In genomic region chr6:33018418-33018817, GRCh38 we compare ENCODE assay signal across 11 cellular contexts. TPM values are rescaled to one million over a fixed set of nuclear protein-coding genes. Genes with fewer than 3 reads are reported as not detected.
DNase-seq lines count a peak whose midpoint lies in the region; ATAC-seq and TF ChIP-seq lines count a peak whose summit lies in the region.
"Had no signal": no experiment of that assay in that cellular context is flagged by ENCODE, and none has a peak within 500 bp of the region (broad histone marks: within the 10 kb centered on the region; RNA-seq: fewer than 3 reads in every experiment).

No MANE protein-coding gene starts in this region.

- H3K4me3 Mint-ChIP-seq in activated naive CD8-positive, alpha-beta T cell, result peak overlapping the region; percentile 1
- no peak overlapping the region for H3K4me3 Mint-ChIP-seq in activated naive CD8-positive, alpha-beta T cell treated with anti-CD3 and anti-CD28 coated beads for 36 hours

- peak overlapping the region; percentile 11 for H3K27ac Mint-ChIP-seq in activated naive CD8-positive, alpha-beta T cell
- no peak overlapping the region for H3K27ac Mint-ChIP-seq in activated naive CD8-positive, alpha-beta T cell treated with anti-CD3 and anti-CD28 coated beads for 36 hours

- H3K27ac ChIP-seq in lower lobe of right lung (peak overlapping the region; percentile 88), thyroid gland (peak overlapping the region; percentile 53 to 91 (median 77))
- H3K27ac ChIP-seq: epithelial cell of prostate had no signal

- H3K9ac ChIP-seq in adipocyte (ENCODE audit: low read length), result peak overlapping the region; percentile 64
- H3K9ac ChIP-seq: SK-N-SH had no signal

- peak overlapping the region; percentile 77 for H3K4me3 ChIP-seq in adipocyte (ENCODE audit: low read length)
- H3K4me3 ChIP-seq in lower lobe of right lung, result peak overlapping the region; percentile 34
- peak overlapping the region in 1 of 3 donors; percentile 8 for H3K4me3 ChIP-seq in thyroid gland (replicated peaks in 1 of 3)

- H3K27me3 Mint-ChIP-seq in activated naive CD8-positive, alpha-beta T cell, result peaks cover 1% of the 10 kb centered on the region
- H3K27me3 Mint-ChIP-seq in activated naive CD8-positive, alpha-beta T cell treated with anti-CD3 and anti-CD28 coated beads for 36 hours, result peaks cover 16% of the 10 kb centered on the region

- no peak for TF ChIP-seq POLR2A in thyroid gland (IDR thresholded peaks at IDR 0.05)

- no peaks in the 10 kb centered on the region for H3K9me3 ChIP-seq in adipocyte (ENCODE audit: control insufficient read depth, low read length)
- no peaks in the 10 kb centered on the region for H3K9me3 ChIP-seq in lower lobe of right lung
- H3K9me3 ChIP-seq in thyroid gland, result no peaks in the 10 kb centered on the region
- H3K9me3 ChIP-seq: SK-N-SH had no signal

- ATAC-seq in lower lobe of right lung (no peak), HG03139 (IDR thresholded peaks at IDR 0.05; ENCODE audit: unreplicated experiment) (no peak), GM19455 (IDR thresholded peaks at IDR 0.05; ENCODE audit: unreplicated experiment) (no peak)

- peaks cover 20% of the 10 kb centered on the region for H3K4me1 Mint-ChIP-seq in activated naive CD8-positive, alpha-beta T cell (ENCODE audit: low read depth)
- H3K4me1 Mint-ChIP-seq in activated naive CD8-positive, alpha-beta T cell treated with anti-CD3 and anti-CD28 coated beads for 36 hours, result peaks cover 8% of the 10 kb centered on the region

- no peak for DNase-seq in activated naive CD8-positive, alpha-beta T cell treated with anti-CD3 and anti-CD28 coated beads for 36 hours
- DNase-seq in adipocyte (ENCODE audit: low read depth) (no peak), lower lobe of right lung (no peak), thyroid gland (no peak), anterior cingulate cortex (lab: John Stamatoyannopoulos, UW) (no peak)
- DNase-seq: NCI-H1105 treated with DMSO at 0.1 percent for 48 hours, SK-N-SH had no signal

- H3K36me3 ChIP-seq in adipocyte (ENCODE audit: control insufficient read depth, insufficient read depth, low read length, severe bottlenecking), result no peaks in the 10 kb centered on the region
- H3K36me3 ChIP-seq in lower lobe of right lung, result no peaks in the 10 kb centered on the region
- H3K36me3 ChIP-seq in thyroid gland, result no peaks in the 10 kb centered on the region

- no peaks in the 10 kb centered on the region for H3K9me3 Mint-ChIP-seq in activated naive CD8-positive, alpha-beta T cell (ENCODE audit: low read depth)
- no peaks in the 10 kb centered on the region for H3K9me3 Mint-ChIP-seq in activated naive CD8-positive, alpha-beta T cell treated with anti-CD3 and anti-CD28 coated beads for 36 hours

- TF ChIP-seq CTCF in lower lobe of right lung (IDR thresholded peaks at IDR 0.05) (no peak), thyroid gland (IDR thresholded peaks at IDR 0.05) (no peak)

- H3K4me1 ChIP-seq in adipocyte (ENCODE audit: control insufficient read depth, insufficient read depth, low read length) (peaks cover 13% of the 10 kb centered on the region), lower lobe of right lung (peaks cover 47% of the 10 kb centered on the region), thyroid gland (peaks cover 5 to 17% of the 10 kb centered on the region in 2 donors)

- intact Hi-C loops in lower lobe of right lung (cut with DNase I), result loop anchor here (10.0 kb wide), 1 partner anchor 66 kb away; no protein-coding TSS in a partner anchor
- intact Hi-C loops in thyroid gland (cut with DNase I), result loop anchor here (10.0 kb wide), 1 partner anchor 226 kb away; no protein-coding TSS in a partner anchor

- H3K27me3 ChIP-seq in adipocyte (replicated peaks; ENCODE audit: control insufficient read depth, insufficient read depth, low read length), result no peaks in the 10 kb centered on the region
- H3K27me3 ChIP-seq in lower lobe of right lung (ENCODE audit: low read depth), result no peaks in the 10 kb centered on the region
- H3K27me3 ChIP-seq in thyroid gland, result peaks cover 3% of the 10 kb centered on the region

- no peaks in the 10 kb centered on the region for H3K36me3 Mint-ChIP-seq in activated naive CD8-positive, alpha-beta T cell
- H3K36me3 Mint-ChIP-seq in activated naive CD8-positive, alpha-beta T cell treated with anti-CD3 and anti-CD28 coated beads for 36 hours, result no peaks in the 10 kb centered on the region

RNA-seq across cellular contexts. Expression of gene HLA-DOA, which starts 9.0 kb away (rescaled TPM):
- 1 to 10 TPM; 9.8 to 9.9 TPM for total RNA-seq in activated naive CD8-positive, alpha-beta T cell treated with anti-CD3 and anti-CD28 coated beads for 36 hours
- total RNA-seq in lower lobe of right lung (31.2 TPM), thyroid gland (10 to 100 TPM in 3 of 4 donors, 1 to 10 TPM in 1; 2.0 to 85.9 (median 20.3) TPM)

RNA-seq across cellular contexts. Expression of gene BRD2, which starts 50.0 kb away (rescaled TPM):
- total RNA-seq in activated naive CD8-positive, alpha-beta T cell treated with anti-CD3 and anti-CD28 coated beads for 36 hours, result 100 to 1,000 TPM; 298 to 335 TPM
- 173 TPM for total RNA-seq in lower lobe of right lung
- total RNA-seq in thyroid gland, result 100 to 1,000 TPM; 206 to 282 (median 238) TPM

RNA-seq across cellular contexts. Expression of gene HLA-DPA1, which starts 55.0 kb away (rescaled TPM):
- 10 to 100 TPM; 14.7 to 16.3 TPM for total RNA-seq in activated naive CD8-positive, alpha-beta T cell treated with anti-CD3 and anti-CD28 coated beads for 36 hours
- 600 TPM for total RNA-seq in lower lobe of right lung
- total RNA-seq in thyroid gland, result 100 to 1,000 TPM in 1 of 4 donors, 10 to 100 TPM in 3; 15.4 to 172 (median 67.6) TPM

RNA-seq across cellular contexts. Expression of gene HLA-DPB1, which starts 57.4 kb away (rescaled TPM):
- 1 to 10 TPM; 8.2 to 9.3 TPM for total RNA-seq in activated naive CD8-positive, alpha-beta T cell treated with anti-CD3 and anti-CD28 coated beads for 36 hours
- total RNA-seq in lower lobe of right lung (483 TPM), thyroid gland (10 to 100 TPM; 33.8 to 44.7 (median 41.0) TPM)
